ENCODE assay signal across 6 cellular contexts in genomic region chr11:72572530-72572929, GRCh38.
DNase-seq lines count a peak whose midpoint lies in the region; ATAC-seq, FAIRE-seq and TF ChIP-seq lines count a peak whose summit lies in the region.
"Not testable (repeated sequence)": the region's sequence is repeated elsewhere in the genome, so short reads cannot be mapped to it uniquely, and the experiment has no call there.

No MANE protein-coding gene starts in this region.

- CTCF ChIA-PET in HEK293 (lab: Yijun Ruan, JAX) (interaction anchor here (0.6 to 2.2 kb wide), 4 partner anchors 93 to 272 kb away, joined by 3 to 10 read pairs (median 4); no protein-coding TSS in a partner anchor), K562 (lab: Yijun Ruan, JAX; ENCODE audit: low intra/inter-chr PET ratio) (interaction anchor here (2.7 kb wide), 1 partner anchor 90 kb away, joined by 16 read pairs; no protein-coding TSS in a partner anchor)

- peak overlapping the region; percentile 34 for H3K9ac ChIP-seq in SK-N-MC (ENCODE audit: insufficient read length)
- H3K9ac ChIP-seq in K562 (ENCODE audit: insufficient read depth in 1 of 2, low read depth in 2 of 2, low read length in 2 of 2): not testable (repeated sequence)

- H3K27ac Mint-ChIP-seq in natural killer cell treated with Interleukin-12 subunit alpha and Interleukin-12 subunit beta and Interleukin-15 and Interleukin-18, amount 100 ng/mL, for 72 hours: peak overlapping the region in 1 of 2 donors; percentile 66

- not testable (repeated sequence) for TF ChIP-seq CTCF in HEK293 (tag by site-specific recombination; IDR thresholded peaks at IDR 0.05); K562 (IDR thresholded peaks at IDR 0.05 in 2 of 3, conservative IDR thresholded peaks at IDR 0.05 in 1 of 3; ENCODE audit: insufficient read depth in 2 of 3, low read depth in 1 of 3, low read length in 3 of 3); fibroblast of villous mesenchyme (IDR thresholded peaks at IDR 0.05; ENCODE audit: insufficient read depth, low read depth, low read length)

- not testable (repeated sequence) for TF ChIP-seq EP300 in K562 (IDR thresholded peaks at IDR 0.05; ENCODE audit: low read length)

- not testable (repeated sequence) for H3K27ac ChIP-seq in HEK293 (ENCODE audit: extremely low read depth, low read depth, low read length); K562 (ENCODE audit: extremely low read depth, low read depth, low read length)
- peak overlapping the region; percentile 92 for H3K27ac ChIP-seq in SK-N-MC

- not testable (repeated sequence) for H3K36me3 ChIP-seq in HEK293 (ENCODE audit: control insufficient read depth in 2 of 2, insufficient read depth in 1 of 2, low read length in 2 of 2); SK-N-MC (ENCODE audit: insufficient read depth, low read length); K562 (ENCODE audit: control insufficient read depth, insufficient read depth, low read length)

- TF ChIP-seq RAD21 in K562 (CRISPR knock-in tag; conservative IDR thresholded peaks at IDR 0.05 in 1 of 2, IDR thresholded peaks at IDR 0.05 in 1 of 2): not testable (repeated sequence)

- in situ Hi-C loops in K562 (cut with MboI): loop anchor here (5.0 kb wide), 1 partner anchor 100 kb away; no protein-coding TSS in a partner anchor

- H4K20me1 ChIP-seq in K562 (replicated peaks; ENCODE audit: control insufficient read depth, insufficient read depth, low read length): not testable (repeated sequence)

- H3K27me3 Mint-ChIP-seq in natural killer cell treated with Interleukin-12 subunit alpha and Interleukin-12 subunit beta and Interleukin-15 and Interleukin-18, amount 100 ng/mL, for 72 hours: not testable (repeated sequence)

- H3K4me3 Mint-ChIP-seq in natural killer cell treated with Interleukin-12 subunit alpha and Interleukin-12 subunit beta and Interleukin-15 and Interleukin-18, amount 100 ng/mL, for 72 hours: not testable (repeated sequence)

- not testable (repeated sequence) for TF ChIP-seq POLR2A in K562 (conservative IDR thresholded peaks at IDR 0.05)

- not testable (repeated sequence) for H3K9me1 ChIP-seq in K562 (ENCODE audit: control insufficient read depth, insufficient read depth, low read length)

- H3K36me3 Mint-ChIP-seq in natural killer cell treated with Interleukin-12 subunit alpha and Interleukin-12 subunit beta and Interleukin-15 and Interleukin-18, amount 100 ng/mL, for 72 hours: not testable (repeated sequence)

- H2AFZ ChIP-seq in K562 (ENCODE audit: low read depth, low read length): not testable (repeated sequence)

- not testable (repeated sequence) for ATAC-seq in K562; natural killer cell treated with Interleukin-12 subunit alpha and Interleukin-12 subunit beta and Interleukin-15 and Interleukin-18, amount 100 ng/mL, for 72 hours

- BruUV-seq in K562 (replicated peaks; lab: Mats Ljungman, UMichigan): not testable (repeated sequence)

- FAIRE-seq in K562 (lab: Jason Lieb, UNC): not testable (repeated sequence)

- H3K4me1 ChIP-seq in HEK293 (ENCODE audit: control insufficient read depth, insufficient read depth, low read length); K562 (replicated peaks in 1 of 2; ENCODE audit: control insufficient read depth in 2 of 2, insufficient read depth in 2 of 2, low read length in 2 of 2): not testable (repeated sequence)

- not testable (repeated sequence) for H3K4me3 ChIP-seq in HEK293 (ENCODE audit: low read depth, low read length); K562; fibroblast of villous mesenchyme (ENCODE audit: low read depth, low read length)
- H3K4me3 ChIP-seq in SK-N-MC: peak overlapping the region; percentile 68

- POLR2A ChIA-PET in HEK293 (lab: Yijun Ruan, JAX); K562 (lab: Yijun Ruan, JAX): not testable (repeated sequence)

- DNase-seq in SK-N-MC (ENCODE audit: low read depth, low spot score); K562 (ENCODE audit: extremely low read depth in 1 of 4, low spot score in 3 of 4): not testable (repeated sequence)
- peak; percentile 47 for DNase-seq in fibroblast of villous mesenchyme (ENCODE audit: low read depth)
- DNase-seq in islet precursor cell: peak; percentile 11
- DNase-seq in natural killer cell treated with Interleukin-12 subunit alpha and Interleukin-12 subunit beta and Interleukin-15 and Interleukin-18, amount 100 ng/mL, for 72 hours (ENCODE audit: low spot score): peak; percentile 18

- H3K9me3 ChIP-seq in HEK293 (ENCODE audit: control insufficient read depth, insufficient read depth, low read depth, low read length); SK-N-MC (ENCODE audit: low read depth, low read length); K562 (replicated peaks; ENCODE audit: control insufficient read depth, insufficient read depth, low read depth, low read length): not testable (repeated sequence)

- H3K79me2 ChIP-seq in K562 (ENCODE audit: control insufficient read depth, insufficient read depth, low read length): not testable (repeated sequence)

- peaks cover 9 to 50% of the 10 kb centered on the region in 2 experiments; a peak in 3 of 5 replicates for H3K27me3 ChIP-seq in K562 (ENCODE audit: control insufficient read depth in 2 of 2, insufficient read depth in 2 of 2, low read length in 2 of 2)

- intact Hi-C loops in K562 (cut with micrococcal nuclease): not testable (repeated sequence)

- WGBS in K562 (ENCODE audit: insufficient coverage, low coverage, missing lambda C conversion rate): 0% methylated on average over 4 of the region's 4 CpGs

- not testable (repeated sequence) for H3K9me3 Mint-ChIP-seq in natural killer cell treated with Interleukin-12 subunit alpha and Interleukin-12 subunit beta and Interleukin-15 and Interleukin-18, amount 100 ng/mL, for 72 hours

- peaks cover 35 to 37% of the 10 kb centered on the region in 2 donors for H3K4me1 Mint-ChIP-seq in natural killer cell treated with Interleukin-12 subunit alpha and Interleukin-12 subunit beta and Interleukin-15 and Interleukin-18, amount 100 ng/mL, for 72 hours (ENCODE audit: low read depth in 2 of 2)

- not testable (repeated sequence) for H3K4me2 ChIP-seq in K562 (ENCODE audit: insufficient read depth, low read length)

TF ChIP-seq in HEK293, 187 proteins besides CTCF, POLR2A, EP300 and RAD21:
- TF ChIP-seq TCF7L2 (IDR thresholded peaks at IDR 0.05; ENCODE audit: borderline replicate concordance, low read depth, low read length): 0 out of 2 replicates have a peak, but pooled peaks have one; percentile 23

TF ChIP-seq in K562, 482 proteins besides CTCF, POLR2A, EP300 and RAD21:
- TF ChIP-seq CBFA2T3 (IDR thresholded peaks at IDR 0.05) (peak; percentile 29; the same call in 1 of the 2 replicates), MEIS2 (IDR thresholded peaks at IDR 0.05; ENCODE audit: partially characterized antibody) (peak; percentile 62), ARID1B (IDR thresholded peaks at IDR 0.05) (peak; percentile 41; the same call in 1 of the 2 replicates)
- TF ChIP-seq, protein P1, sequence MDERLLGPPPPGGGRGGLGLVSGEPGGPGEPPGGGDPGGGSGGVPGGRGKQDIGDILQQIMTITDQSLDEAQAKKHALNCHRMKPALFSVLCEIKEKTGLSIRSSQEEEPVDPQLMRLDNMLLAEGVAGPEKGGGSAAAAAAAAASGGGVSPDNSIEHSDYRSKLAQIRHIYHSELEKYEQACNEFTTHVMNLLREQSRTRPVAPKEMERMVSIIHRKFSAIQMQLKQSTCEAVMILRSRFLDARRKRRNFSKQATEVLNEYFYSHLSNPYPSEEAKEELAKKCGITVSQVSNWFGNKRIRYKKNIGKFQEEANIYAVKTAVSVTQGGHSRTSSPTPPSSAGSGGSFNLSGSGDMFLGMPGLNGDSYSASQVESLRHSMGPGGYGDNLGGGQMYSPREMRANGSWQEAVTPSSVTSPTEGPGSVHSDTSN (CRISPR knock-in tag; IDR thresholded peaks at IDR 0.05; ENCODE audit: low read depth): not testable (repeated sequence)
- TF ChIP-seq, protein P1 (tag; conservative IDR thresholded peaks at IDR 0.05; ENCODE audit: low read depth): 0 out of 2 replicates have a peak, but pooled peaks have one; percentile 26
